22 cellular contexts compared by ENCODE assay signal in genomic region chr4:88736264-88736663, GRCh38. TPM values are rescaled to one million over a fixed set of nuclear protein-coding genes. Genes with fewer than 3 reads are reported as not detected.
DNase-seq lines count a peak whose midpoint lies in the region; ATAC-seq and TF ChIP-seq lines count a peak whose summit lies in the region.
"Had no signal": no experiment of that assay in that cellular context is flagged by ENCODE, and none has a peak within 500 bp of the region (broad histone marks: within the 10 kb centered on the region; RNA-seq: fewer than 3 reads in every experiment).

No MANE protein-coding gene starts in this region.

- H3K27me3 Mint-ChIP-seq in activated T-helper 17 cell treated with anti-CD3 and anti-CD28 coated beads, Interleukin-2, amount 50 U/mL, for 72 hours, result no peaks in the 10 kb centered on the region
- no peaks in the 10 kb centered on the region for H3K27me3 Mint-ChIP-seq in nephron (ENCODE audit: low read depth)
- H3K27me3 Mint-ChIP-seq: activated CD8-positive, alpha-beta memory T cell treated with anti-CD3 and anti-CD28 coated beads, Interleukin-2, amount 10 ng/mL, durations not matched to agents 7 days and 5 days; central memory CD8-positive, alpha-beta T cell had no signal

- H3K27ac ChIP-seq in testis, result peak overlapping the region; percentile 3 to 36
- H3K27ac ChIP-seq: left lung, vagina had no signal

- H3K9me3 Mint-ChIP-seq in activated T-helper 17 cell treated with anti-CD3 and anti-CD28 coated beads, Interleukin-2, amount 50 U/mL, for 72 hours, result no peaks in the 10 kb centered on the region
- H3K9me3 Mint-ChIP-seq in nephron, result no peaks in the 10 kb centered on the region
- H3K9me3 Mint-ChIP-seq: central memory CD8-positive, alpha-beta T cell had no signal

- ATAC-seq in GM18511 (IDR thresholded peaks at IDR 0.05; ENCODE audit: unreplicated experiment) (peak; percentile 35), HG03457 (IDR thresholded peaks at IDR 0.05; ENCODE audit: unreplicated experiment) (no peak)
- no peak for ATAC-seq in activated T-helper 17 cell treated with anti-CD3 and anti-CD28 coated beads, Interleukin-2, amount 50 U/mL, for 72 hours (replicated peaks)
- ATAC-seq: activated CD8-positive, alpha-beta memory T cell treated with anti-CD3 and anti-CD28 coated beads, Interleukin-2, amount 10 ng/mL, durations not matched to agents 7 days and 5 days; left lung had no signal

- H3K27me3 ChIP-seq in testis, result no peaks in the 10 kb centered on the region
- H3K27me3 ChIP-seq: left lung, vagina had no signal

- DNase-seq in testis (no peak), NCI-H128 (lab: John Stamatoyannopoulos, UW; ENCODE audit: unreplicated experiment) (no peak), epidermal melanocyte (ENCODE audit: insufficient read length, low spot score) (no peak), iPS-NIHi11 (ENCODE audit: low spot score) (no peak)
- DNase-seq: activated CD4-positive, alpha-beta T cell treated with anti-CD3 and anti-CD28 coated beads for 4 hours; activated CD8-positive, alpha-beta memory T cell treated with anti-CD3 and anti-CD28 coated beads, Interleukin-2, amount 10 ng/mL, durations not matched to agents 7 days and 5 days; activated effector memory CD4-positive, alpha-beta T cell treated with anti-CD3 and anti-CD28 coated beads, Interleukin-2, amount 50 U/mL, for 16 hours; glutamatergic neuron; Kasumi-1; left lung; NCI-H1092 treated with DMSO at 0.1 percent for 48 hours; NCI-H2081 treated with DMSO at 0.1 percent for 48 hours; NCI-H510A treated with DMSO at 0.1 percent for 48 hours; nucleus accumbens; stimulated activated CD4-positive, alpha-beta T cell treated with anti-CD3 and anti-CD28 coated beads, Interleukin-1b, Interleukin-23, amount 100 ng/mL, for 48 hours; stimulated activated naive CD4-positive, alpha-beta T cell treated with Interleukin-2 at 50 U/mL for 16 hours had no signal

- intact Hi-C loops in testis (cut with DNase I; ENCODE audit: low total_unique reads), result no loop called here

- no peak for TF ChIP-seq POLR2A in testis (IDR thresholded peaks at IDR 0.05)

- no peak overlapping the region for H3K4me3 Mint-ChIP-seq in activated T-helper 17 cell treated with anti-CD3 and anti-CD28 coated beads, Interleukin-2, amount 50 U/mL, for 72 hours
- H3K4me3 Mint-ChIP-seq in nephron, result peak overlapping the region in 1 of 3 experiments; percentile 48
- H3K4me3 Mint-ChIP-seq: activated CD8-positive, alpha-beta memory T cell treated with anti-CD3 and anti-CD28 coated beads, Interleukin-2, amount 10 ng/mL, durations not matched to agents 7 days and 5 days; central memory CD8-positive, alpha-beta T cell had no signal

- H3K27ac Mint-ChIP-seq in activated T-helper 17 cell treated with anti-CD3 and anti-CD28 coated beads, Interleukin-2, amount 50 U/mL, for 72 hours, result peak overlapping the region; percentile 23
- peak overlapping the region; percentile 67 to 89 (median 82) for H3K27ac Mint-ChIP-seq in nephron
- H3K27ac Mint-ChIP-seq: activated CD8-positive, alpha-beta memory T cell treated with anti-CD3 and anti-CD28 coated beads, Interleukin-2, amount 10 ng/mL, durations not matched to agents 7 days and 5 days had no signal

- no peaks in the 10 kb centered on the region for H3K9me3 ChIP-seq in testis
- H3K9me3 ChIP-seq: left lung, vagina had no signal

- peaks cover 22% of the 10 kb centered on the region for H3K4me1 ChIP-seq in testis

- TF ChIP-seq CTCF in nephron (IDR thresholded peaks at IDR 0.05; ENCODE audit: unreplicated experiment in 3 of 3) (no peak), testis (IDR thresholded peaks at IDR 0.05) (no peak)

- WGBS in testis, 2 donors, result 74 to 78% methylated on average over 3 of the region's 3 CpGs

- no peaks in the 10 kb centered on the region for H3K36me3 ChIP-seq in testis (ENCODE audit: low read depth, missing control alignments)

- peaks cover 22% of the 10 kb centered on the region for H3K4me1 Mint-ChIP-seq in activated T-helper 17 cell treated with anti-CD3 and anti-CD28 coated beads, Interleukin-2, amount 50 U/mL, for 72 hours
- peaks cover 40% of the 10 kb centered on the region for H3K4me1 Mint-ChIP-seq in nephron

- H3K36me3 Mint-ChIP-seq in activated T-helper 17 cell treated with anti-CD3 and anti-CD28 coated beads, Interleukin-2, amount 50 U/mL, for 72 hours (ENCODE audit: low read depth), result peaks cover 88% of the 10 kb centered on the region
- peaks cover 66% of the 10 kb centered on the region for H3K36me3 Mint-ChIP-seq in nephron (ENCODE audit: low read depth)
- H3K36me3 Mint-ChIP-seq: activated CD8-positive, alpha-beta memory T cell treated with anti-CD3 and anti-CD28 coated beads, Interleukin-2, amount 10 ng/mL, durations not matched to agents 7 days and 5 days had no signal

- no peak overlapping the region for H3K4me3 ChIP-seq in testis
- H3K4me3 ChIP-seq: left lung, vagina had no signal

RNA-seq across cellular contexts. Expression of gene NAP1L5, which starts 38.6 kb away (rescaled TPM):
- 1 to 10 TPM; 2.0 to 4.1 TPM for total RNA-seq in activated T-helper 17 cell treated with anti-CD3 and anti-CD28 coated beads, Interleukin-2, amount 50 U/mL, for 72 hours
- 10 to 100 TPM; 15.4 to 16.1 TPM for total RNA-seq in testis
- polyA plus RNA-seq in testis (ENCODE audit: insufficient read depth, low read depth, low replicate concordance), result 13.9 TPM
